Comparison of ENCODE assay signal across 8 cellular contexts in genomic region chr12:6688543-6688999, GRCh38. TPM values are rescaled to one million over a fixed set of nuclear protein-coding genes. Genes with fewer than 3 reads are reported as not detected.
DNase-seq lines count a peak whose midpoint lies in the region; ATAC-seq, FAIRE-seq and TF ChIP-seq lines count a peak whose summit lies in the region.

No MANE protein-coding gene starts in this region.

- DNase-seq in stimulated activated CD4-positive, alpha-beta T cell treated with anti-CD3 and anti-CD28 coated beads, Interleukin-12 subunit alpha, Interleukin-12 subunit beta, amount 100 ng/mL, for 48 hours (ENCODE audit: low read depth in 2 of 3, low spot score in 1 of 3), result peak in 2 of 3 donors; percentile 21 to 23
- DNase-seq in stimulated activated CD4-positive, alpha-beta T cell treated with anti-CD3 and anti-CD28 coated beads, Interleukin-12 subunit alpha, Interleukin-12 subunit beta, amount 100 ng/mL, for 4 hours, result no peak
- DNase-seq in activated T-cell treated with anti-CD3 and anti-CD28 coated beads, Interleukin-2, amount 50 U/mL, for 72 hours, result peak; percentile 52 to 59
- no peak for DNase-seq in foreskin keratinocyte
- DNase-seq in pancreas, result peak in 3 of 6 donors; percentile 64 to 82 (median 68)
- no peak for DNase-seq in iPS-NIHi11 (ENCODE audit: low spot score)
- no peak for DNase-seq in hippocampal formation (lab: John Stamatoyannopoulos, UW)

- H3K27ac Mint-ChIP-seq in activated T-cell treated with anti-CD3 and anti-CD28 coated beads, Interleukin-2, amount 50 U/mL, for 72 hours, result peak overlapping the region; percentile 88

- TF ChIP-seq CTCF in foreskin keratinocyte (conservative IDR thresholded peaks at IDR 0.05), result no peak
- TF ChIP-seq CTCF in pancreas (IDR thresholded peaks at IDR 0.05), result no peak

- no peaks in the 10 kb centered on the region for H3K9me3 Mint-ChIP-seq in activated T-cell treated with anti-CD3 and anti-CD28 coated beads, Interleukin-2, amount 50 U/mL, for 72 hours

- peak overlapping the region; percentile 70 to 96 (median 92) for H3K4me3 ChIP-seq in pancreas

- H3K36me3 ChIP-seq in pancreas, result no peaks in the 10 kb centered on the region

- 0 out of 2 replicates have a peak, but pooled peaks have one; percentile 5 for TF ChIP-seq EP300 in Ishikawa (IDR thresholded peaks at IDR 0.05; ENCODE audit: borderline replicate concordance)

- H3K36me3 Mint-ChIP-seq in activated T-cell treated with anti-CD3 and anti-CD28 coated beads, Interleukin-2, amount 50 U/mL, for 72 hours (ENCODE audit: insufficient read depth in 2 of 2), result peaks cover 2 to 14% of the 10 kb centered on the region in 2 donors

- H3K27me3 Mint-ChIP-seq in activated T-cell treated with anti-CD3 and anti-CD28 coated beads, Interleukin-2, amount 50 U/mL, for 72 hours (ENCODE audit: low read depth), result no peaks in the 10 kb centered on the region

- H3K4me1 Mint-ChIP-seq in activated T-cell treated with anti-CD3 and anti-CD28 coated beads, Interleukin-2, amount 50 U/mL, for 72 hours (ENCODE audit: low read depth), result peaks cover 61% of the 10 kb centered on the region

- peak overlapping the region; percentile 78 to 83 for H3K4me3 Mint-ChIP-seq in activated T-cell treated with anti-CD3 and anti-CD28 coated beads, Interleukin-2, amount 50 U/mL, for 72 hours

- H3K27me3 ChIP-seq in foreskin keratinocyte (no peaks in the 10 kb centered on the region), pancreas (no peaks in the 10 kb centered on the region)

- intact Hi-C loops in pancreas (cut with DNase I), result no loop called here

- peak in 1 of 2 donors; percentile 8 for ATAC-seq in activated T-cell treated with anti-CD3 and anti-CD28 coated beads, Interleukin-2, amount 50 U/mL, for 72 hours (replicated peaks in 1 of 2)
- ATAC-seq in foreskin keratinocyte, result no peak
- ATAC-seq in pancreas, result peak in 1 of 4 donors; percentile 1

- 1 to 2% methylated on average over 13 of the region's 13 CpGs for WGBS in pancreas, 2 donors

- no peak for TF ChIP-seq RAD21 in Ishikawa (IDR thresholded peaks at IDR 0.05; ENCODE audit: low read depth)

- FAIRE-seq in pancreas (lab: Jason Lieb, UNC), result no peak

- H3K4me1 ChIP-seq in foreskin keratinocyte (no peaks in the 10 kb centered on the region), pancreas (peaks cover 3 to 20% (median 5%) of the 10 kb centered on the region in 3 donors)

- H3K27ac ChIP-seq in foreskin keratinocyte (peak overlapping the region; percentile 75), pancreas (peak overlapping the region; percentile 86 to 93 (median 91))

- no peaks in the 10 kb centered on the region for H3K9me3 ChIP-seq in pancreas

TF ChIP-seq in Ishikawa, 13 proteins besides CTCF, POLR2A, EP300 and RAD21:
- TF ChIP-seq ZBTB7A (IDR thresholded peaks at IDR 0.05; ENCODE audit: low read depth) (peak; percentile 79), CREB1 (IDR thresholded peaks at IDR 0.05; ENCODE audit: low read depth) (0 out of 2 replicates have a peak, but pooled peaks have one; percentile 22), CEBPB (IDR thresholded peaks at IDR 0.05) (no peak)

RNA-seq across cellular contexts. Expression of gene ZNF384, which starts 0.6 kb away (rescaled TPM):
- total RNA-seq in activated T-cell treated with anti-CD3 and anti-CD28 coated beads, Interleukin-2, amount 50 U/mL, for 72 hours, result 10 to 100 TPM; 78.1 to 82.2 TPM
- 28.0 and 30.4 TPM in 2 replicates for total RNA-seq in foreskin keratinocyte
- 19.3 and 22.0 TPM in 2 replicates for polyA plus RNA-seq in foreskin keratinocyte
- 10 to 100 TPM; 20.4 to 29.8 (median 23.9) TPM for total RNA-seq in pancreas
- polyA plus RNA-seq in pancreas, result 10 to 100 TPM; 36.6 to 36.7 TPM

RNA-seq across cellular contexts. Expression of gene PIANP, which starts 12.0 kb away (rescaled TPM):
- under 1 TPM; 0.58 to 0.76 TPM for total RNA-seq in activated T-cell treated with anti-CD3 and anti-CD28 coated beads, Interleukin-2, amount 50 U/mL, for 72 hours
- 0.04 TPM in 1 of 2 replicates, not detected in the other for total RNA-seq in foreskin keratinocyte
- polyA plus RNA-seq in foreskin keratinocyte, result 0.20 and 0.38 TPM in 2 replicates
- total RNA-seq in pancreas, result under 1 TPM in 5 of 6 donors, not detected in 1; 0.12 to 0.34 (median 0.20) TPM
- polyA plus RNA-seq in pancreas, result 1 to 10 TPM; 1.4 to 2.7 TPM

RNA-seq across cellular contexts. Expression of gene ING4, which starts 25.7 kb away (rescaled TPM):
- total RNA-seq in activated T-cell treated with anti-CD3 and anti-CD28 coated beads, Interleukin-2, amount 50 U/mL, for 72 hours, result 10 to 100 TPM; 27.6 to 28.0 TPM
- total RNA-seq in foreskin keratinocyte (9.9 and 16.2 TPM in 2 replicates), pancreas (10 to 100 TPM in 5 of 6 donors, 1 to 10 TPM in 1; 9.0 to 24.9 (median 12.1) TPM)
- polyA plus RNA-seq in foreskin keratinocyte (13.7 and 20.2 TPM in 2 replicates), pancreas (10 to 100 TPM; 15.7 to 29.6 TPM)

RNA-seq across cellular contexts. Expression of gene COPS7A, which starts 35.3 kb away (rescaled TPM):
- 10 to 100 TPM; 30.2 to 39.7 TPM for total RNA-seq in activated T-cell treated with anti-CD3 and anti-CD28 coated beads, Interleukin-2, amount 50 U/mL, for 72 hours
- total RNA-seq in foreskin keratinocyte, result 52.0 and 52.7 TPM in 2 replicates
- 53.6 and 60.4 TPM in 2 replicates for polyA plus RNA-seq in foreskin keratinocyte
- total RNA-seq in pancreas, result 10 to 100 TPM; 14.2 to 31.0 (median 23.8) TPM
- 10 to 100 TPM; 29.5 to 39.6 TPM for polyA plus RNA-seq in pancreas

RNA-seq across cellular contexts. Expression of gene ACRBP, which starts 41.3 kb away (rescaled TPM):
- 1 to 10 TPM; 5.2 to 6.1 TPM for total RNA-seq in activated T-cell treated with anti-CD3 and anti-CD28 coated beads, Interleukin-2, amount 50 U/mL, for 72 hours
- total RNA-seq in foreskin keratinocyte (0.07 TPM in 1 of 2 replicates, not detected in the other), pancreas (1 to 10 TPM; 1.3 to 4.1 (median 1.8) TPM)
- polyA plus RNA-seq in foreskin keratinocyte (0.09 and 0.11 TPM in 2 replicates), pancreas (1 to 10 TPM; 1.2 to 2.2 TPM)

Comparison
In these comparisons a context has a peak if more than half of its experiments do, and no peak if none do; other contexts are left out.
1. DNase-seq: peak in stimulated activated CD4-positive, alpha-beta T cell treated with anti-CD3 and anti-CD28 coated beads, Interleukin-12 subunit alpha, Interleukin-12 subunit beta, amount 100 ng/mL, for 48 hours (2 of 3) and activated T-cell treated with anti-CD3 and anti-CD28 coated beads, Interleukin-2, amount 50 U/mL, for 72 hours (2 of 2); none in stimulated activated CD4-positive, alpha-beta T cell treated with anti-CD3 and anti-CD28 coated beads, Interleukin-12 subunit alpha, Interleukin-12 subunit beta, amount 100 ng/mL, for 4 hours (single experiment), foreskin keratinocyte (0 of 2), iPS-NIHi11 (single experiment) and hippocampal formation (0 of 2).